Comparison of ENCODE assay signal across 9 cellular contexts in the genomic region with DNA sequence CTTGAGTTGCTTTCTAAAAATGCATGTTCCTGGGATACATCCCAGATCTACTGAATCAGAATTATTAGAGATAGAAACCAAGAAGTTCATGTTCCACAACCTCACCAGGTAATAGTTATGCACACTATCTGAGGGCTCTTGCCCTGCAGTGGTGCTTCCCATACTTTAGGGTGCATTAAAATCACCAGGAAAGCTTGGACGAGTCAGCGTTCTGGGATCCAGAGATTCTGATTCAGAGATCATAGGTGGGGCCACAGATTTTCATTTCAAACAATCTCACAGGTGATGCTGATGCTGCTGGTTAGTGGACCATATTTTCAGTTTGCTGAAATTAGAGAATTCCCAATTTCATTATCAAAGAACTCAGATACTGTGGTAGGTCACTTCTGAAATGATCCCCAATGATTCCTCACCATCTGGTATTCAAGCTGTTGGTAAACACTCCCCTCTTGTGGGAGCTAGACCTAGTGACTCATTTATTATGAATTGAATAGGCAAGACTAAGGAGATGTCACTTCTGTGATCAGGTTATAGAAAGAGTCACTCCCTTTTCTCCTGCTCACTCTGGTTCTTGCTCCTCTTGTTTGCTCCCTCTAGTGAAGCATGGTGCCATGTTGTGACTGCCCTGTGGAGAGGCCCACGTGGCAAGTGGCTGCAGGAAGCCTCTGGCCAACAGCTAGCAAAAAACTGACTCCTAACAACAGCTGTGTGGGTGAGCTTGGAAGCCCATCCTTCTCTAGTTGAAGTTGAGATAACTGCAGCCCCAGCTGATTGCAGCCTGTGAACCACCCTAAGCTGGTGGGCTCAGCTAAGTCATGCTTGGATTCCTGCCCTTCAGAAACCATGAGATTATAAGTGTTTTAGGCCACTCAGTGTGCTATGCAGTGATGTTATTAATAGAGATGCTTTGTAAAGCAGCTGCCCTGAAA. TPM values are rescaled to one million over a fixed set of nuclear protein-coding genes. Genes with fewer than 3 reads are reported as not detected.
DNase-seq lines count a peak whose midpoint lies in the region; ATAC-seq and TF ChIP-seq lines count a peak whose summit lies in the region.
"Had no signal": no experiment of that assay in that cellular context is flagged by ENCODE, and none has a peak within 500 bp of the region (broad histone marks: within the 10 kb centered on the region; RNA-seq: fewer than 3 reads in every experiment).

No MANE protein-coding gene starts in this region.

- TF ChIP-seq CTCF in brain microvascular endothelial cell (IDR thresholded peaks at IDR 0.05; ENCODE audit: low read depth, low read length, missing control alignments) = peak; percentile 9

- H3K36me3 ChIP-seq in brain microvascular endothelial cell (replicated peaks) = no peaks in the 10 kb centered on the region

- H3K9me3 Mint-ChIP-seq in activated CD4-positive, alpha-beta T cell treated with anti-CD3 and anti-CD28 coated beads for 36 hours (ENCODE audit: low read depth) = no peaks in the 10 kb centered on the region
- H3K9me3 Mint-ChIP-seq: central memory CD8-positive, alpha-beta T cell; naive B cell had no signal

- DNase-seq in Daoy (ENCODE audit: low read depth) (peak; percentile 63), LHCN-M2 (ENCODE audit: low read depth) (peak; percentile 84), brain microvascular endothelial cell (peak; percentile 25), myocyte (ENCODE audit: low read depth) (peak; percentile 87)
- no peak for DNase-seq in activated CD4-positive, alpha-beta T cell treated with anti-CD3 and anti-CD28 coated beads for 36 hours
- DNase-seq: naive B cell had no signal

- CTCF ChIA-PET in activated CD4-positive, alpha-beta T cell treated with anti-CD3 and anti-CD28 coated beads for 36 hours (lab: Charles Lee) = interaction anchor here (0.6 to 1.3 kb wide), 9 partner anchors 13 to 1555 kb away, joined by 3 to 7 read pairs (median 4); a partner anchor contains a TSS

- POLR2A ChIA-PET in activated CD4-positive, alpha-beta T cell treated with anti-CD3 and anti-CD28 coated beads for 36 hours (lab: Charles Lee) = interaction anchor here (0.6 kb wide), 1 partner anchor 17 kb away, joined by 5 read pairs; no protein-coding TSS in a partner anchor

- no peaks in the 10 kb centered on the region for H3K36me3 Mint-ChIP-seq in activated CD4-positive, alpha-beta T cell treated with anti-CD3 and anti-CD28 coated beads for 36 hours (ENCODE audit: low read depth)
- H3K36me3 Mint-ChIP-seq: naive B cell had no signal

- H3K4me1 Mint-ChIP-seq in activated CD4-positive, alpha-beta T cell treated with anti-CD3 and anti-CD28 coated beads for 36 hours = no peaks in the 10 kb centered on the region
- H3K4me1 Mint-ChIP-seq: central memory CD8-positive, alpha-beta T cell; naive B cell had no signal

- H3K4me3 ChIP-seq in brain microvascular endothelial cell (ENCODE audit: low read depth, low read length) = no peak overlapping the region

- intact Hi-C loops in activated CD4-positive, alpha-beta T cell treated with anti-CD3 and anti-CD28 coated beads for 36 hours (cut with DNase I, micrococcal nuclease) = no loop called here

- no peak overlapping the region for H3K27ac Mint-ChIP-seq in activated CD4-positive, alpha-beta T cell treated with anti-CD3 and anti-CD28 coated beads for 36 hours
- H3K27ac Mint-ChIP-seq: naive B cell had no signal

- no peaks in the 10 kb centered on the region for H3K27me3 ChIP-seq in brain microvascular endothelial cell (replicated peaks)

- in situ Hi-C loops in brain microvascular endothelial cell (cut with HindIII; ENCODE audit: low pct_ligation_motif_present, low sequenced_read_pairs) = no loop called here

- H3K27me3 Mint-ChIP-seq in activated CD4-positive, alpha-beta T cell treated with anti-CD3 and anti-CD28 coated beads for 36 hours = peaks cover 9% of the 10 kb centered on the region

- peak overlapping the region; percentile 30 for H3K27ac ChIP-seq in brain microvascular endothelial cell

- ATAC-seq in HG02798 (IDR thresholded peaks at IDR 0.05; ENCODE audit: poor library complexity, unreplicated experiment) (no peak), HG03571 (IDR thresholded peaks at IDR 0.05; ENCODE audit: unreplicated experiment) (no peak)
- no peak for ATAC-seq in activated CD4-positive, alpha-beta T cell treated with anti-CD3 and anti-CD28 coated beads for 36 hours

- no peak overlapping the region for H3K4me3 Mint-ChIP-seq in activated CD4-positive, alpha-beta T cell treated with anti-CD3 and anti-CD28 coated beads for 36 hours
- H3K4me3 Mint-ChIP-seq: central memory CD8-positive, alpha-beta T cell; naive B cell had no signal

RNA-seq across cellular contexts. Expression of a gene that starts 59.8 kb away (rescaled TPM):
- 0.30 and 0.91 TPM in 2 replicates for total RNA-seq in Daoy (2014; rRNA removed; shearing (Covaris generic))
- total RNA-seq in LHCN-M2 (2014; rRNA removed) (3.6 and 4.4 TPM in 2 replicates), myocyte (3.9 and 4.3 TPM in 2 replicates)
- 1.5 TPM for polyA plus RNA-seq in LHCN-M2 (2012)
- 1.4 TPM for polyA plus RNA-seq in myocyte (2012)
- not detected for total RNA-seq in activated CD4-positive, alpha-beta T cell treated with anti-CD3 and anti-CD28 coated beads for 36 hours
